ENCODE assay signal across 28 cellular contexts in genomic region chr2:134954065-134954464, GRCh38.
"Had no signal": no experiment of that assay in that cellular context is flagged by ENCODE, and none has a peak within 500 bp of the region (broad histone marks: within the 10 kb centered on the region; RNA-seq: fewer than 3 reads in every experiment).

No MANE protein-coding gene starts in this region.

- H3K27ac ChIP-seq: brain microvascular endothelial cell, heart right ventricle, neutrophil, skin epidermis, stomach, thyroid gland, upper lobe of left lung, WERI-Rb-1 had no signal

- H3K4me1 ChIP-seq: heart right ventricle, thyroid gland, upper lobe of left lung had no signal

- H3K4me3 ChIP-seq: heart right ventricle, skin epidermis, stomach, thyroid gland, upper lobe of left lung had no signal

- H3K9me3 ChIP-seq: heart right ventricle, neutrophil, stomach, thyroid gland, upper lobe of left lung had no signal

- H3K9me3 Mint-ChIP-seq: activated naive CD4-positive, alpha-beta T cell treated with anti-CD3 and anti-CD28 coated beads for 36 hours; mesothelial cell of epicardium; naive B cell; nephron progenitor cell; T-helper 1 cell treated with Interleukin-12 subunit alpha and Interleukin-12 subunit beta and Interleukin-4 antibody, amounts not matched to agents 30 μg/mL and 1 μg/mL, for 36 hours had no signal

- FAIRE-seq: astrocyte, endothelial cell of umbilical vein, TTC549 had no signal

- ATAC-seq: activated CD4-positive, CD25-positive, alpha-beta regulatory T cell treated with anti-CD3 and anti-CD28 coated beads, Interleukin-2, amount 50 U/mL, for 24 hours; heart right ventricle; sciatic nerve had no signal

- H3K4me1 Mint-ChIP-seq: mesothelial cell of epicardium, nephron progenitor cell had no signal

- H3K27me3 Mint-ChIP-seq: naive B cell had no signal

- H3K4me3 Mint-ChIP-seq: activated naive CD4-positive, alpha-beta T cell treated with anti-CD3 and anti-CD28 coated beads for 36 hours; mesothelial cell of epicardium; naive B cell; nephron progenitor cell; T-helper 1 cell treated with Interleukin-12 subunit alpha and Interleukin-12 subunit beta and Interleukin-4 antibody, amounts not matched to agents 30 μg/mL and 1 μg/mL, for 36 hours had no signal

- DNase-seq: activated CD8-positive, alpha-beta memory T cell treated with anti-CD3 and anti-CD28 coated beads for 24 hours; activated CD8-positive, alpha-beta memory T cell treated with anti-CD3 and anti-CD28 coated beads, Interleukin-2, amount 50 U/mL, for 4 hours; activated effector memory CD4-positive, alpha-beta T cell treated with anti-CD3 and anti-CD28 coated beads, Interleukin-2, amount 50 U/mL, for 16 hours; activated naive CD4-positive, alpha-beta T cell treated with anti-CD3 and anti-CD28 coated beads for 36 hours; amniotic stem cell; brain microvascular endothelial cell; cortex of kidney; foreskin fibroblast; heart right ventricle; naive B cell; nephron progenitor cell; stimulated activated CD4-positive, alpha-beta T cell treated with anti-CD3 and anti-CD28 coated beads, Interleukin-12 subunit alpha, Interleukin-12 subunit beta, amount 100 ng/mL, for 4 hours; stimulated activated CD4-positive, alpha-beta T cell treated with anti-CD3 and anti-CD28 coated beads, Interleukin-4, amount 100 ng/mL, for 1 hour; stomach; SW 1271; T-helper 9 cell; thyroid gland; upper lobe of left lung; WERI-Rb-1 had no signal

- H3K27me3 ChIP-seq: brain microvascular endothelial cell, heart right ventricle, neutrophil, stomach, thyroid gland, upper lobe of left lung had no signal

- H3K27ac Mint-ChIP-seq: activated naive CD4-positive, alpha-beta T cell treated with anti-CD3 and anti-CD28 coated beads for 36 hours; mesothelial cell of epicardium; nephron progenitor cell; T-helper 1 cell treated with Interleukin-12 subunit alpha and Interleukin-12 subunit beta and Interleukin-4 antibody, amounts not matched to agents 30 μg/mL and 1 μg/mL, for 36 hours had no signal
